18 cellular contexts compared by ENCODE assay signal in the genomic region with DNA sequence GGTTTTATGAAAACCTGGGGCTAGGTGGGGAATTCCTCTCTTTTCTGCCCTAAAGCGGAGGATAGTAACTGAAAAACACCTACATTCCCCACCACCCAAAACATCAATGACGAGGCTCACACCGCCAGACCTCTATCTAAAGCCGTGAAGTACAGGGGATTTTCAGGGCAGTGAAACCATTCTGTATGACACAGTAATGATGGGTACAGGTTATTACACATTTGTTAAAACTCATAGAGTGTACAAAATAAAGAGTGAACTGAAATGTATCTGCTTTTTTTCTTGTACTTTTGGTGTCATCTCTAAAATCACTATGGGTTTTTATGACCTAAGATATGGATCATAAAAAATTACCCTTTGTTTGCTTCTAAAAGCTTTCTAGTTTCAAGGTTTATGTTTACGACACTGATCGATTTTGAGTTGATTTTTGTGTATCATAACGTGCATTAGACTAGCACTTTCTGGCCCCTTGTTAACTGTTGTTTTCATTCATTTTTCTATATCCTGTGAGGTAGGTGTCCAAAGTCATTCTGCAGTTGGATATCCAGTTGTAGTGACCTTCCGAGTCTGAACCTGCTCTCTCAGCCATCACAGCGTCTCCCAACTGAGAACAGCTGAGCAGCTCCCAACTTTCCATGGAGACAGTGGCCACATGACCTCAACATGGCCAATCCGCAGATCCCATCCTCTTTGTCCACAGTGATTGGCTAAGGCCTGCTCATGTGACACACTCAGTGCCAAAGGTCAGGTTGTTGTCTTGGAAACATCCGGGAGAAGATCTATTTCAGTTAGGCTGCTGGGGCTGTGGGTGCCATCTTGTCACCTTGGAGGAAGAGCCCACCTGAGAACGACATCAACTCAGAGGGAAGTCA. TPM values are rescaled to one million over a fixed set of nuclear protein-coding genes. Genes with fewer than 3 reads are reported as not detected.
A peak's percentile ranks its signal among the peaks of the same experiment; 100 is the strongest.
DNase-seq lines count a peak whose midpoint lies in the region; ATAC-seq and TF ChIP-seq lines count a peak whose summit lies in the region.
"Had no signal": no experiment of that assay in that cellular context is flagged by ENCODE, and none has a peak within 500 bp of the region (broad histone marks: within the 10 kb centered on the region; RNA-seq: fewer than 3 reads in every experiment).

No MANE protein-coding gene starts in this region.

- intact Hi-C loops in activated naive CD4-positive, alpha-beta T cell treated with anti-CD3 and anti-CD28 coated beads for 36 hours (cut with micrococcal nuclease), result no loop called here
- intact Hi-C loops in lower leg skin (cut with DNase I; ENCODE audit: low total_unique reads), result no loop called here

- no peak for TF ChIP-seq EP300 in Ishikawa (IDR thresholded peaks at IDR 0.05; ENCODE audit: borderline replicate concordance)

- ATAC-seq in activated T-cell treated with anti-CD3 and anti-CD28 coated beads, Interleukin-2, amount 50 U/mL, for 4 hours, result peak; percentile 90
- ATAC-seq: esophagus mucosa, PC-3 had no signal

- peaks cover 55% of the 10 kb centered on the region for H3K4me1 Mint-ChIP-seq in activated naive CD4-positive, alpha-beta T cell treated with anti-CD3 and anti-CD28 coated beads for 36 hours (ENCODE audit: low read depth)
- peaks cover 56% of the 10 kb centered on the region for H3K4me1 Mint-ChIP-seq in activated T-cell treated with anti-CD3 and anti-CD28 coated beads, Interleukin-2, amount 50 U/mL, for 4 hours (ENCODE audit: low read depth)

- 73 to 88% methylated on average over 12 of the region's 12 CpGs for WGBS in lower leg skin, 2 donors

- H3K4me3 ChIP-seq in lower leg skin (ENCODE audit: low read depth, poor library complexity, severe bottlenecking), result no peak overlapping the region
- H3K4me3 ChIP-seq: breast epithelium, SJSA1 had no signal

- peak; percentile 72 for DNase-seq in activated naive CD4-positive, alpha-beta T cell treated with anti-CD3 and anti-CD28 coated beads for 36 hours
- DNase-seq in activated naive CD4-positive, alpha-beta T cell (lab: John Stamatoyannopoulos, UW), result no peak
- DNase-seq in activated T-cell treated with anti-CD3 and anti-CD28 coated beads, Interleukin-2, amount 50 U/mL, for 4 hours, result no peak
- DNase-seq in stimulated activated CD4-positive, alpha-beta T cell treated with anti-CD3 and anti-CD28 coated beads, Interleukin-4, amount 100 ng/mL, for 24 hours, result peak; percentile 56
- no peak for DNase-seq in amygdala (lab: John Stamatoyannopoulos, UW)
- DNase-seq in lower leg skin (ENCODE audit: low spot score in 2 of 2), result no peak
- DNase-seq: activated naive CD8-positive, alpha-beta T cell treated with anti-CD3 and anti-CD28 coated beads, Interleukin-2, amount 10 ng/mL, durations not matched to agents 7 days and 5 days; GF-D8; GOT3; KBM-7; NCI-H2081 treated with DMSO at 0.1 percent for 48 hours; PC-3 had no signal

- peak overlapping the region; percentile 88 for H3K27ac Mint-ChIP-seq in activated naive CD4-positive, alpha-beta T cell treated with anti-CD3 and anti-CD28 coated beads for 36 hours
- H3K27ac Mint-ChIP-seq: activated naive CD8-positive, alpha-beta T cell treated with anti-CD3 and anti-CD28 coated beads, Interleukin-2, amount 10 ng/mL, durations not matched to agents 7 days and 5 days had no signal

- TF ChIP-seq RAD21 in Ishikawa (IDR thresholded peaks at IDR 0.05; ENCODE audit: low read depth), result no peak

- no peak overlapping the region for H3K4me3 Mint-ChIP-seq in activated naive CD4-positive, alpha-beta T cell treated with anti-CD3 and anti-CD28 coated beads for 36 hours
- no peak overlapping the region for H3K4me3 Mint-ChIP-seq in activated T-cell treated with anti-CD3 and anti-CD28 coated beads, Interleukin-2, amount 50 U/mL, for 4 hours
- H3K4me3 Mint-ChIP-seq: activated naive CD8-positive, alpha-beta T cell treated with anti-CD3 and anti-CD28 coated beads, Interleukin-2, amount 10 ng/mL, durations not matched to agents 7 days and 5 days had no signal

- TF ChIP-seq POLR2A in lower leg skin (IDR thresholded peaks at IDR 0.05), result no peak

- no peaks in the 10 kb centered on the region for H3K27me3 Mint-ChIP-seq in activated naive CD4-positive, alpha-beta T cell treated with anti-CD3 and anti-CD28 coated beads for 36 hours (ENCODE audit: low read depth)
- H3K27me3 Mint-ChIP-seq in activated T-cell treated with anti-CD3 and anti-CD28 coated beads, Interleukin-2, amount 50 U/mL, for 4 hours (ENCODE audit: low read depth), result no peaks in the 10 kb centered on the region
- H3K27me3 Mint-ChIP-seq: activated naive CD8-positive, alpha-beta T cell treated with anti-CD3 and anti-CD28 coated beads, Interleukin-2, amount 10 ng/mL, durations not matched to agents 7 days and 5 days had no signal

- H3K9me3 Mint-ChIP-seq in activated naive CD4-positive, alpha-beta T cell treated with anti-CD3 and anti-CD28 coated beads for 36 hours, result no peaks in the 10 kb centered on the region
- peaks cover 5% of the 10 kb centered on the region for H3K9me3 Mint-ChIP-seq in activated T-cell treated with anti-CD3 and anti-CD28 coated beads, Interleukin-2, amount 50 U/mL, for 4 hours

- H3K36me3 Mint-ChIP-seq in activated naive CD4-positive, alpha-beta T cell treated with anti-CD3 and anti-CD28 coated beads for 36 hours (ENCODE audit: low read depth), result no peaks in the 10 kb centered on the region
- H3K36me3 Mint-ChIP-seq in activated T-cell treated with anti-CD3 and anti-CD28 coated beads, Interleukin-2, amount 50 U/mL, for 4 hours (ENCODE audit: insufficient read depth), result no peaks in the 10 kb centered on the region

- TF ChIP-seq CTCF in lower leg skin (IDR thresholded peaks at IDR 0.05), result no peak

- CTCF ChIA-PET in activated naive CD4-positive, alpha-beta T cell treated with anti-CD3 and anti-CD28 coated beads for 36 hours (lab: Charles Lee), result interaction anchor here (0.6 kb wide), 1 partner anchor 147 kb away, joined by 3 read pairs; no protein-coding TSS in a partner anchor

TF ChIP-seq in Ishikawa, 13 proteins besides CTCF, POLR2A, EP300 and RAD21:
- TF ChIP-seq, protein P1, sequence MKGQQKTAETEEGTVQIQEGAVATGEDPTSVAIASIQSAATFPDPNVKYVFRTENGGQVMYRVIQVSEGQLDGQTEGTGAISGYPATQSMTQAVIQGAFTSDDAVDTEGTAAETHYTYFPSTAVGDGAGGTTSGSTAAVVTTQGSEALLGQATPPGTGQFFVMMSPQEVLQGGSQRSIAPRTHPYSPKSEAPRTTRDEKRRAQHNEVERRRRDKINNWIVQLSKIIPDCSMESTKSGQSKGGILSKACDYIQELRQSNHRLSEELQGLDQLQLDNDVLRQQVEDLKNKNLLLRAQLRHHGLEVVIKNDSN (IDR thresholded peaks at IDR 0.05), result peak; percentile 71
- no peak for TF ChIP-seq CEBPB (IDR thresholded peaks at IDR 0.05)

RNA-seq across cellular contexts. Expression of a gene that starts 10.3 kb away (rescaled TPM):
- total RNA-seq in activated naive CD4-positive, alpha-beta T cell treated with anti-CD3 and anti-CD28 coated beads for 36 hours, result not detected
- total RNA-seq in activated T-cell treated with anti-CD3 and anti-CD28 coated beads, Interleukin-2, amount 50 U/mL, for 4 hours, result not detected
- not detected for total RNA-seq in lower leg skin
- total RNA-seq: activated naive CD8-positive, alpha-beta T cell treated with anti-CD3 and anti-CD28 coated beads, Interleukin-2, amount 10 ng/mL, durations not matched to agents 7 days and 5 days; breast epithelium; esophagus mucosa; mononuclear cell; PC-3; renal cortical epithelial cell; SJSA1 had no signal

RNA-seq across cellular contexts. Expression of a gene that starts 19.4 kb away (rescaled TPM):
- total RNA-seq in activated naive CD4-positive, alpha-beta T cell treated with anti-CD3 and anti-CD28 coated beads for 36 hours, result not detected
- not detected for total RNA-seq in activated T-cell treated with anti-CD3 and anti-CD28 coated beads, Interleukin-2, amount 50 U/mL, for 4 hours
- total RNA-seq in lower leg skin, result not detected
- total RNA-seq: activated naive CD8-positive, alpha-beta T cell treated with anti-CD3 and anti-CD28 coated beads, Interleukin-2, amount 10 ng/mL, durations not matched to agents 7 days and 5 days; breast epithelium; esophagus mucosa; mononuclear cell; PC-3; renal cortical epithelial cell; SJSA1 had no signal

RNA-seq across cellular contexts. Expression of a gene that starts 29.0 kb away (rescaled TPM):
- total RNA-seq in activated naive CD4-positive, alpha-beta T cell treated with anti-CD3 and anti-CD28 coated beads for 36 hours, result not detected
- not detected for total RNA-seq in activated T-cell treated with anti-CD3 and anti-CD28 coated beads, Interleukin-2, amount 50 U/mL, for 4 hours
- total RNA-seq in lower leg skin, result not detected
- total RNA-seq: activated naive CD8-positive, alpha-beta T cell treated with anti-CD3 and anti-CD28 coated beads, Interleukin-2, amount 10 ng/mL, durations not matched to agents 7 days and 5 days; breast epithelium; esophagus mucosa; mononuclear cell; PC-3; renal cortical epithelial cell; SJSA1 had no signal

RNA-seq across cellular contexts. Expression of a gene that starts 38.2 kb away (rescaled TPM):
- not detected for total RNA-seq in activated naive CD4-positive, alpha-beta T cell treated with anti-CD3 and anti-CD28 coated beads for 36 hours
- total RNA-seq in activated T-cell treated with anti-CD3 and anti-CD28 coated beads, Interleukin-2, amount 50 U/mL, for 4 hours, result not detected
- total RNA-seq in lower leg skin, result not detected
- total RNA-seq: activated naive CD8-positive, alpha-beta T cell treated with anti-CD3 and anti-CD28 coated beads, Interleukin-2, amount 10 ng/mL, durations not matched to agents 7 days and 5 days; breast epithelium; esophagus mucosa; mononuclear cell; PC-3; renal cortical epithelial cell; SJSA1 had no signal

RNA-seq across cellular contexts. Expression of a gene that starts 47.5 kb away (rescaled TPM):
- not detected for total RNA-seq in activated naive CD4-positive, alpha-beta T cell treated with anti-CD3 and anti-CD28 coated beads for 36 hours
- not detected for total RNA-seq in activated T-cell treated with anti-CD3 and anti-CD28 coated beads, Interleukin-2, amount 50 U/mL, for 4 hours
- not detected for total RNA-seq in lower leg skin
- total RNA-seq: activated naive CD8-positive, alpha-beta T cell treated with anti-CD3 and anti-CD28 coated beads, Interleukin-2, amount 10 ng/mL, durations not matched to agents 7 days and 5 days; breast epithelium; esophagus mucosa; mononuclear cell; PC-3; renal cortical epithelial cell; SJSA1 had no signal

Comparison
In these comparisons a context has a peak if more than half of its experiments do, and no peak if none do; other contexts are left out.
1. DNase-seq: peak in activated naive CD4-positive, alpha-beta T cell treated with anti-CD3 and anti-CD28 coated beads for 36 hours (single experiment) and stimulated activated CD4-positive, alpha-beta T cell treated with anti-CD3 and anti-CD28 coated beads, Interleukin-4, amount 100 ng/mL, for 24 hours (single experiment); none in activated naive CD4-positive, alpha-beta T cell (0 of 4), activated T-cell treated with anti-CD3 and anti-CD28 coated beads, Interleukin-2, amount 50 U/mL, for 4 hours (single experiment), amygdala (0 of 56) and lower leg skin (0 of 2).